Comparison of ENCODE assay signal across 9 cellular contexts in the genomic region with DNA sequence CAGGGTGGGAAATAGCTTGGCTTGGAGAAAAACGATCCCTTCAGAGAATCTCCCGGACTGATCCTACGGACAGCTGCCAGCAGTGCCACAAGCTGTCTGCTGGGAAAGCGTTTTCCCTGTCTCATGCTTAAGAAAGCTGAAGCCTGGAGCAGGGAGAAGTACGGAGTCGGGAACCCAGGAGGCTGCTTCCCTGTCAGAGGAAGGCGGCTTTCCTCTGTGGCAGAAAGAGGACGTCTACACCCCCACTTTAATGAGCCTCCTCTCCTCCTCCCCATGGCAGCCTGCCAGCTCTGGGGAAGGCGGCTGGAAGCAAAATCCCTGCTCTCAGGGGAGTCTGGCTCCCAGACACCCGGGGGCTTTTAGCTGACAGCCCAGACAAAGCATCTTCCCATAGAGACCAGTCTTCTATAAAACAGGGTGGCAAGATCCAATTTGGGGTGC. TPM values are rescaled to one million over a fixed set of nuclear protein-coding genes. Genes with fewer than 3 reads are reported as not detected.
DNase-seq lines count a peak whose midpoint lies in the region; ATAC-seq, FAIRE-seq and TF ChIP-seq lines count a peak whose summit lies in the region.
"Had no signal": no experiment of that assay in that cellular context is flagged by ENCODE, and none has a peak within 500 bp of the region (broad histone marks: within the 10 kb centered on the region; RNA-seq: fewer than 3 reads in every experiment).

No MANE protein-coding gene starts in this region.

- no peak overlapping the region for H3K23ac ChIP-seq in neuronal stem cell (ENCODE audit: low read depth, low read length, poor library complexity)

- no peaks in the 10 kb centered on the region for H4K20me1 ChIP-seq in osteoblast (ENCODE audit: insufficient read depth, low read length)

- H3K4me3 Mint-ChIP-seq in brain: peak overlapping the region; percentile 61 to 84 (median 82)

- no peaks in the 10 kb centered on the region for H3K9me3 ChIP-seq in osteoblast (ENCODE audit: low read depth, low read length)
- H3K9me3 ChIP-seq in neuronal stem cell (replicated peaks in 1 of 2; ENCODE audit: control insufficient read depth in 2 of 2, insufficient read depth in 1 of 2, low read depth in 1 of 2, low read length in 2 of 2): no peaks in the 10 kb centered on the region

- DNase-seq in Daoy (ENCODE audit: low read depth) (peak; percentile 74), NCI-H2081 (lab: John Stamatoyannopoulos, UW) (peak; percentile 76 to 85), osteoblast (ENCODE audit: insufficient read length, low spot score, missing footprints) (peak; percentile 95), neuronal stem cell (ENCODE audit: low spot score) (no peak), NCI-H2029 (lab: John Stamatoyannopoulos, UW) (no peak), GM12891 (ENCODE audit: insufficient read length, low spot score) (no peak)

- H2AFZ ChIP-seq in osteoblast (ENCODE audit: low read length) (no peak overlapping the region), neuronal stem cell (ENCODE audit: low read length) (no peak overlapping the region)

- no peak for ATAC-seq in GM18502 (IDR thresholded peaks at IDR 0.05; ENCODE audit: poor library complexity, unreplicated experiment)

- peak overlapping the region; percentile 90 to 98 (median 97) for H3K27ac Mint-ChIP-seq in brain

- H3K27me3 ChIP-seq in osteoblast (ENCODE audit: insufficient read depth, low read length) (peaks cover 47% of the 10 kb centered on the region), neuronal stem cell (ENCODE audit: control insufficient read depth in 3 of 3, insufficient read depth in 3 of 3, low read depth in 1 of 3, low read length in 3 of 3) (no peaks in the 10 kb centered on the region)

- peaks cover 3% of the 10 kb centered on the region for H3K27me3 Mint-ChIP-seq in brain

- no peaks in the 10 kb centered on the region for H3K79me1 ChIP-seq in neuronal stem cell (ENCODE audit: low read depth, low read length)

- no peak overlapping the region for H2BK5ac ChIP-seq in neuronal stem cell (ENCODE audit: low read length)

- FAIRE-seq in GM12891 (lab: Jason Lieb, UNC): no peak

- H2BK12ac ChIP-seq in neuronal stem cell (ENCODE audit: low read length): no peak overlapping the region

- peaks cover 100% of the 10 kb centered on the region for H3K4me1 Mint-ChIP-seq in brain

- no peak overlapping the region for H2AK5ac ChIP-seq in neuronal stem cell (ENCODE audit: low read depth, low read length)

- no peak for TF ChIP-seq CTCF in brain (conservative IDR thresholded peaks at IDR 0.05)
- no peak for TF ChIP-seq CTCF in osteoblast (IDR thresholded peaks at IDR 0.05; ENCODE audit: extremely low read depth, low read depth, low read length)

- H3K14ac ChIP-seq in neuronal stem cell (ENCODE audit: low read length): no peak overlapping the region

- no peaks in the 10 kb centered on the region for H3K36me3 Mint-ChIP-seq in brain

- H3K4me3 ChIP-seq in osteoblast (ENCODE audit: insufficient read depth, low read length) (no peak overlapping the region), neuronal stem cell (ENCODE audit: low read length in 2 of 2) (no peak overlapping the region)

- H4K91ac ChIP-seq in neuronal stem cell (ENCODE audit: low read depth, low read length, poor library complexity): no peak overlapping the region

- no peak overlapping the region for H3K18ac ChIP-seq in neuronal stem cell (ENCODE audit: low read length)

- no peak overlapping the region for H2BK15ac ChIP-seq in neuronal stem cell (ENCODE audit: low read length)

- peak overlapping the region; percentile 7 for H3K4me2 ChIP-seq in osteoblast (ENCODE audit: insufficient read depth, low read length)
- no peak overlapping the region for H3K4me2 ChIP-seq in neuronal stem cell (ENCODE audit: insufficient read depth, low read length, poor library complexity, severe bottlenecking)

- H3K4me1 ChIP-seq in osteoblast (ENCODE audit: insufficient read depth, low read length) (no peaks in the 10 kb centered on the region), neuronal stem cell (ENCODE audit: control insufficient read depth in 2 of 2, insufficient read depth in 1 of 2, low read depth in 1 of 2, low read length in 2 of 2) (peaks cover 20 to 25% of the 10 kb centered on the region in 2 donors)

- H4K8ac ChIP-seq in neuronal stem cell (ENCODE audit: low read depth, low read length): no peak overlapping the region

- no peak overlapping the region for H3K9ac ChIP-seq in neuronal stem cell (ENCODE audit: low read depth, low read length, poor library complexity)

- no peak overlapping the region for H3K4ac ChIP-seq in neuronal stem cell (ENCODE audit: low read length)

- no peaks in the 10 kb centered on the region for H3K9me3 Mint-ChIP-seq in brain
- H3K9me3 Mint-ChIP-seq: neural crest cell had no signal

- no peak for TF ChIP-seq POLR2A in GM12891 (IDR thresholded peaks at IDR 0.05; ENCODE audit: low read depth, low read length)

- no peak overlapping the region for H3K27ac ChIP-seq in osteoblast (ENCODE audit: low read depth, low read length)
- H3K27ac ChIP-seq in neuronal stem cell (replicated peaks; ENCODE audit: low read length): no peak overlapping the region

- no CpG with 5 or more reads among the region's 10 CpGs for WGBS in neuronal stem cell (ENCODE audit: extremely low coverage in 2 of 2, insufficient read length in 2 of 2, insufficient replicate concordance in 1 of 2), 2 donors

- H2BK120ac ChIP-seq in neuronal stem cell (ENCODE audit: low read depth, low read length): no peak overlapping the region

- no peaks in the 10 kb centered on the region for H3K79me2 ChIP-seq in osteoblast (ENCODE audit: insufficient read depth, low read length)

- H3K36me3 ChIP-seq in osteoblast (ENCODE audit: insufficient read depth, low read length): no peaks in the 10 kb centered on the region
- H3K36me3 ChIP-seq in neuronal stem cell (replicated peaks in 1 of 2; ENCODE audit: control insufficient read depth in 2 of 2, insufficient read depth in 2 of 2, low read length in 2 of 2): peaks cover 0 to 1% of the 10 kb centered on the region in 2 donors

TF ChIP-seq in GM12891, 5 proteins besides CTCF, POLR2A, EP300 and RAD21:
- TF ChIP-seq TAF1 (IDR thresholded peaks at IDR 0.05; ENCODE audit: low read depth, low read length) (no peak), SPI1 (IDR thresholded peaks at IDR 0.05; ENCODE audit: low read depth, low read length) (no peak), PAX5 (IDR thresholded peaks at IDR 0.05; ENCODE audit: insufficient read depth, low read length, severe bottlenecking) (no peak), POLR2AphosphoS5 (IDR thresholded peaks at IDR 0.05; ENCODE audit: low read depth, low read length) (no peak), POU2F2 (IDR thresholded peaks at IDR 0.05; ENCODE audit: low read depth, low read length) (no peak)
TF ChIP-seq in GM12891: peak in this region for 0.

RNA-seq across cellular contexts. Expression of a gene that starts 7.3 kb away (rescaled TPM):
- 2.6 and 3.4 TPM in 2 replicates for total RNA-seq in Daoy (2014; rRNA removed; shearing (Covaris generic))
- 34.3 TPM for polyA plus RNA-seq in brain (ENCODE audit: insufficient read depth, low read depth, low replicate concordance)
- total RNA-seq in osteoblast: under 0.01 TPM in 2 replicates
- 8.0 TPM for polyA plus RNA-seq in neuronal stem cell (2013, experiment 1 of 2)
- 8.0 TPM for polyA plus RNA-seq in neuronal stem cell (2013, experiment 2 of 2)
- polyA plus RNA-seq in GM12891 (2012; ENCODE audit: low read depth, missing spikeins): 4.8 TPM

Comparison
In these comparisons a context has a peak if more than half of its experiments do, and no peak if none do; other contexts are left out.
1. DNase-seq: peak in Daoy (single experiment), NCI-H2081 (2 of 2) and osteoblast (single experiment); none in neuronal stem cell (single experiment), NCI-H2029 (single experiment) and GM12891 (single experiment).